Comparison of ENCODE assay signal across 1 cellular context in the genomic region with DNA sequence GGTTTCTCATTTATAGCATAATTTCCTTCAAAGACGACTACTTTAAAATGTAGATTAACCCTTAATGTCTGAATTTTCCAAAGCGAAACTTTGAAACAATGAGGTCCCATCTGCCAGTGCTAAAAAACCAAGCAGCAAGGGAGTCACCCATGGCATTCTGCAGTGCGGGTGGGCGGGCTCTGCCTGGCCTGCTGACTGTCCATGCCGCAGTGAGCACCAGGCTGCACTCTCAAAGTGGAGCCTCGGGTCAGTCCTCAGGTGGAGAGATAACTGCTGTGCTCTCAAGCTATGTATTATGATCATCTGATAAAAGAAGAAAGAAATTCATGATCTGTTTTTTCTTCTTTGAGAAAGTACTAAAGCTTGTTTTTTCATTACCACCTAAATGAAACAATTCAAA.
TF ChIP-seq lines count a peak whose summit lies in the region.

No MANE protein-coding gene starts in this region.

TF ChIP-seq in WTC11, 78 proteins besides CTCF, POLR2A, EP300 and RAD21 (continued from another document):
- TF ChIP-seq, protein P1, sequence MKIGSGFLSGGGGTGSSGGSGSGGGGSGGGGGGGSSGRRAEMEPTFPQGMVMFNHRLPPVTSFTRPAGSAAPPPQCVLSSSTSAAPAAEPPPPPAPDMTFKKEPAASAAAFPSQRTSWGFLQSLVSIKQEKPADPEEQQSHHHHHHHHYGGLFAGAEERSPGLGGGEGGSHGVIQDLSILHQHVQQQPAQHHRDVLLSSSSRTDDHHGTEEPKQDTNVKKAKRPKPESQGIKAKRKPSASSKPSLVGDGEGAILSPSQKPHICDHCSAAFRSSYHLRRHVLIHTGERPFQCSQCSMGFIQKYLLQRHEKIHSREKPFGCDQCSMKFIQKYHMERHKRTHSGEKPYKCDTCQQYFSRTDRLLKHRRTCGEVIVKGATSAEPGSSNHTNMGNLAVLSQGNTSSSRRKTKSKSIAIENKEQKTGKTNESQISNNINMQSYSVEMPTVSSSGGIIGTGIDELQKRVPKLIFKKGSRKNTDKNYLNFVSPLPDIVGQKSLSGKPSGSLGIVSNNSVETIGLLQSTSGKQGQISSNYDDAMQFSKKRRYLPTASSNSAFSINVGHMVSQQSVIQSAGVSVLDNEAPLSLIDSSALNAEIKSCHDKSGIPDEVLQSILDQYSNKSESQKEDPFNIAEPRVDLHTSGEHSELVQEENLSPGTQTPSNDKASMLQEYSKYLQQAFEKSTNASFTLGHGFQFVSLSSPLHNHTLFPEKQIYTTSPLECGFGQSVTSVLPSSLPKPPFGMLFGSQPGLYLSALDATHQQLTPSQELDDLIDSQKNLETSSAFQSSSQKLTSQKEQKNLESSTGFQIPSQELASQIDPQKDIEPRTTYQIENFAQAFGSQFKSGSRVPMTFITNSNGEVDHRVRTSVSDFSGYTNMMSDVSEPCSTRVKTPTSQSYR (CRISPR knock-in tag; IDR thresholded peaks at IDR 0.05) = no peak
- TF ChIP-seq, protein P2, sequence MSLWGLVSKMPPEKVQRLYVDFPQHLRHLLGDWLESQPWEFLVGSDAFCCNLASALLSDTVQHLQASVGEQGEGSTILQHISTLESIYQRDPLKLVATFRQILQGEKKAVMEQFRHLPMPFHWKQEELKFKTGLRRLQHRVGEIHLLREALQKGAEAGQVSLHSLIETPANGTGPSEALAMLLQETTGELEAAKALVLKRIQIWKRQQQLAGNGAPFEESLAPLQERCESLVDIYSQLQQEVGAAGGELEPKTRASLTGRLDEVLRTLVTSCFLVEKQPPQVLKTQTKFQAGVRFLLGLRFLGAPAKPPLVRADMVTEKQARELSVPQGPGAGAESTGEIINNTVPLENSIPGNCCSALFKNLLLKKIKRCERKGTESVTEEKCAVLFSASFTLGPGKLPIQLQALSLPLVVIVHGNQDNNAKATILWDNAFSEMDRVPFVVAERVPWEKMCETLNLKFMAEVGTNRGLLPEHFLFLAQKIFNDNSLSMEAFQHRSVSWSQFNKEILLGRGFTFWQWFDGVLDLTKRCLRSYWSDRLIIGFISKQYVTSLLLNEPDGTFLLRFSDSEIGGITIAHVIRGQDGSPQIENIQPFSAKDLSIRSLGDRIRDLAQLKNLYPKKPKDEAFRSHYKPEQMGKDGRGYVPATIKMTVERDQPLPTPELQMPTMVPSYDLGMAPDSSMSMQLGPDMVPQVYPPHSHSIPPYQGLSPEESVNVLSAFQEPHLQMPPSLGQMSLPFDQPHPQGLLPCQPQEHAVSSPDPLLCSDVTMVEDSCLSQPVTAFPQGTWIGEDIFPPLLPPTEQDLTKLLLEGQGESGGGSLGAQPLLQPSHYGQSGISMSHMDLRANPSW (CRISPR knock-in tag; conservative IDR thresholded peaks at IDR 0.05; ENCODE audit: low read depth) = no peak
- no peak for TF ChIP-seq ZNF263 (CRISPR knock-in tag; IDR thresholded peaks at IDR 0.05; ENCODE audit: low read depth)
- TF ChIP-seq, protein P3, sequence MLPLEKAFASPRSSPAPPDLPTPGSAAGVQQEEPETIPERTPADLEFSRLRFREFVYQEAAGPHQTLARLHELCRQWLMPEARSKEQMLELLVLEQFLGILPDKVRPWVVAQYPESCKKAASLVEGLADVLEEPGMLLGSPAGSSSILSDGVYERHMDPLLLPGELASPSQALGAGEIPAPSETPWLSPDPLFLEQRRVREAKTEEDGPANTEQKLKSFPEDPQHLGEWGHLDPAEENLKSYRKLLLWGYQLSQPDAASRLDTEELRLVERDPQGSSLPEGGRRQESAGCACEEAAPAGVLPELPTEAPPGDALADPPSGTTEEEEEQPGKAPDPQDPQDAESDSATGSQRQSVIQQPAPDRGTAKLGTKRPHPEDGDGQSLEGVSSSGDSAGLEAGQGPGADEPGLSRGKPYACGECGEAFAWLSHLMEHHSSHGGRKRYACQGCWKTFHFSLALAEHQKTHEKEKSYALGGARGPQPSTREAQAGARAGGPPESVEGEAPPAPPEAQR (CRISPR knock-in tag; IDR thresholded peaks at IDR 0.05) = no peak
- TF ChIP-seq, protein P4, sequence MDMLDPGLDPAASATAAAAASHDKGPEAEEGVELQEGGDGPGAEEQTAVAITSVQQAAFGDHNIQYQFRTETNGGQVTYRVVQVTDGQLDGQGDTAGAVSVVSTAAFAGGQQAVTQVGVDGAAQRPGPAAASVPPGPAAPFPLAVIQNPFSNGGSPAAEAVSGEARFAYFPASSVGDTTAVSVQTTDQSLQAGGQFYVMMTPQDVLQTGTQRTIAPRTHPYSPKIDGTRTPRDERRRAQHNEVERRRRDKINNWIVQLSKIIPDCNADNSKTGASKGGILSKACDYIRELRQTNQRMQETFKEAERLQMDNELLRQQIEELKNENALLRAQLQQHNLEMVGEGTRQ (CRISPR knock-in tag; IDR thresholded peaks at IDR 0.05) = no peak
- TF ChIP-seq NR2C2 (CRISPR knock-in tag; IDR thresholded peaks at IDR 0.05) = no peak
- TF ChIP-seq, protein P5, sequence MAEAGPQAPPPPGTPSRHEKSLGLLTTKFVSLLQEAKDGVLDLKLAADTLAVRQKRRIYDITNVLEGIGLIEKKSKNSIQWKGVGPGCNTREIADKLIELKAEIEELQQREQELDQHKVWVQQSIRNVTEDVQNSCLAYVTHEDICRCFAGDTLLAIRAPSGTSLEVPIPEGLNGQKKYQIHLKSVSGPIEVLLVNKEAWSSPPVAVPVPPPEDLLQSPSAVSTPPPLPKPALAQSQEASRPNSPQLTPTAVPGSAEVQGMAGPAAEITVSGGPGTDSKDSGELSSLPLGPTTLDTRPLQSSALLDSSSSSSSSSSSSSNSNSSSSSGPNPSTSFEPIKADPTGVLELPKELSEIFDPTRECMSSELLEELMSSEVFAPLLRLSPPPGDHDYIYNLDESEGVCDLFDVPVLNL (CRISPR knock-in tag; IDR thresholded peaks at IDR 0.05; ENCODE audit: borderline replicate concordance, low read depth) = no peak
- TF ChIP-seq MXD4 (CRISPR knock-in tag; IDR thresholded peaks at IDR 0.05; ENCODE audit: borderline replicate concordance) = no peak
- TF ChIP-seq ZNF138 (CRISPR knock-in tag; conservative IDR thresholded peaks at IDR 0.05) = no peak
- TF ChIP-seq HMGA2 (CRISPR knock-in tag; IDR thresholded peaks at IDR 0.05) = no peak
- TF ChIP-seq, protein P6, sequence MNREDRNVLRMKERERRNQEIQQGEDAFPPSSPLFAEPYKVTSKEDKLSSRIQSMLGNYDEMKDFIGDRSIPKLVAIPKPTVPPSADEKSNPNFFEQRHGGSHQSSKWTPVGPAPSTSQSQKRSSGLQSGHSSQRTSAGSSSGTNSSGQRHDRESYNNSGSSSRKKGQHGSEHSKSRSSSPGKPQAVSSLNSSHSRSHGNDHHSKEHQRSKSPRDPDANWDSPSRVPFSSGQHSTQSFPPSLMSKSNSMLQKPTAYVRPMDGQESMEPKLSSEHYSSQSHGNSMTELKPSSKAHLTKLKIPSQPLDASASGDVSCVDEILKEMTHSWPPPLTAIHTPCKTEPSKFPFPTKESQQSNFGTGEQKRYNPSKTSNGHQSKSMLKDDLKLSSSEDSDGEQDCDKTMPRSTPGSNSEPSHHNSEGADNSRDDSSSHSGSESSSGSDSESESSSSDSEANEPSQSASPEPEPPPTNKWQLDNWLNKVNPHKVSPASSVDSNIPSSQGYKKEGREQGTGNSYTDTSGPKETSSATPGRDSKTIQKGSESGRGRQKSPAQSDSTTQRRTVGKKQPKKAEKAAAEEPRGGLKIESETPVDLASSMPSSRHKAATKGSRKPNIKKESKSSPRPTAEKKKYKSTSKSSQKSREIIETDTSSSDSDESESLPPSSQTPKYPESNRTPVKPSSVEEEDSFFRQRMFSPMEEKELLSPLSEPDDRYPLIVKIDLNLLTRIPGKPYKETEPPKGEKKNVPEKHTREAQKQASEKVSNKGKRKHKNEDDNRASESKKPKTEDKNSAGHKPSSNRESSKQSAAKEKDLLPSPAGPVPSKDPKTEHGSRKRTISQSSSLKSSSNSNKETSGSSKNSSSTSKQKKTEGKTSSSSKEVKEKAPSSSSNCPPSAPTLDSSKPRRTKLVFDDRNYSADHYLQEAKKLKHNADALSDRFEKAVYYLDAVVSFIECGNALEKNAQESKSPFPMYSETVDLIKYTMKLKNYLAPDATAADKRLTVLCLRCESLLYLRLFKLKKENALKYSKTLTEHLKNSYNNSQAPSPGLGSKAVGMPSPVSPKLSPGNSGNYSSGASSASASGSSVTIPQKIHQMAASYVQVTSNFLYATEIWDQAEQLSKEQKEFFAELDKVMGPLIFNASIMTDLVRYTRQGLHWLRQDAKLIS (CRISPR knock-in tag; IDR thresholded peaks at IDR 0.05; ENCODE audit: borderline replicate concordance) = no peak
- TF ChIP-seq, protein P7, sequence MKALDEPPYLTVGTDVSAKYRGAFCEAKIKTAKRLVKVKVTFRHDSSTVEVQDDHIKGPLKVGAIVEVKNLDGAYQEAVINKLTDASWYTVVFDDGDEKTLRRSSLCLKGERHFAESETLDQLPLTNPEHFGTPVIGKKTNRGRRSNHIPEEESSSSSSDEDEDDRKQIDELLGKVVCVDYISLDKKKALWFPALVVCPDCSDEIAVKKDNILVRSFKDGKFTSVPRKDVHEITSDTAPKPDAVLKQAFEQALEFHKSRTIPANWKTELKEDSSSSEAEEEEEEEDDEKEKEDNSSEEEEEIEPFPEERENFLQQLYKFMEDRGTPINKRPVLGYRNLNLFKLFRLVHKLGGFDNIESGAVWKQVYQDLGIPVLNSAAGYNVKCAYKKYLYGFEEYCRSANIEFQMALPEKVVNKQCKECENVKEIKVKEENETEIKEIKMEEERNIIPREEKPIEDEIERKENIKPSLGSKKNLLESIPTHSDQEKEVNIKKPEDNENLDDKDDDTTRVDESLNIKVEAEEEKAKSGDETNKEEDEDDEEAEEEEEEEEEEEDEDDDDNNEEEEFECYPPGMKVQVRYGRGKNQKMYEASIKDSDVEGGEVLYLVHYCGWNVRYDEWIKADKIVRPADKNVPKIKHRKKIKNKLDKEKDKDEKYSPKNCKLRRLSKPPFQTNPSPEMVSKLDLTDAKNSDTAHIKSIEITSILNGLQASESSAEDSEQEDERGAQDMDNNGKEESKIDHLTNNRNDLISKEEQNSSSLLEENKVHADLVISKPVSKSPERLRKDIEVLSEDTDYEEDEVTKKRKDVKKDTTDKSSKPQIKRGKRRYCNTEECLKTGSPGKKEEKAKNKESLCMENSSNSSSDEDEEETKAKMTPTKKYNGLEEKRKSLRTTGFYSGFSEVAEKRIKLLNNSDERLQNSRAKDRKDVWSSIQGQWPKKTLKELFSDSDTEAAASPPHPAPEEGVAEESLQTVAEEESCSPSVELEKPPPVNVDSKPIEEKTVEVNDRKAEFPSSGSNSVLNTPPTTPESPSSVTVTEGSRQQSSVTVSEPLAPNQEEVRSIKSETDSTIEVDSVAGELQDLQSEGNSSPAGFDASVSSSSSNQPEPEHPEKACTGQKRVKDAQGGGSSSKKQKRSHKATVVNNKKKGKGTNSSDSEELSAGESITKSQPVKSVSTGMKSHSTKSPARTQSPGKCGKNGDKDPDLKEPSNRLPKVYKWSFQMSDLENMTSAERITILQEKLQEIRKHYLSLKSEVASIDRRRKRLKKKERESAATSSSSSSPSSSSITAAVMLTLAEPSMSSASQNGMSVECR (CRISPR knock-in tag; IDR thresholded peaks at IDR 0.05; ENCODE audit: borderline replicate concordance) = no peak
- TF ChIP-seq NR3C1 (CRISPR knock-in tag; conservative IDR thresholded peaks at IDR 0.05; ENCODE audit: low read depth) = no peak
- no peak for TF ChIP-seq IRF2 (CRISPR knock-in tag; IDR thresholded peaks at IDR 0.05; ENCODE audit: borderline replicate concordance, low read depth)
- TF ChIP-seq SMAD4 (CRISPR knock-in tag; IDR thresholded peaks at IDR 0.05) = no peak
